ENCODE assay signal across 15 cellular contexts in the genomic region with DNA sequence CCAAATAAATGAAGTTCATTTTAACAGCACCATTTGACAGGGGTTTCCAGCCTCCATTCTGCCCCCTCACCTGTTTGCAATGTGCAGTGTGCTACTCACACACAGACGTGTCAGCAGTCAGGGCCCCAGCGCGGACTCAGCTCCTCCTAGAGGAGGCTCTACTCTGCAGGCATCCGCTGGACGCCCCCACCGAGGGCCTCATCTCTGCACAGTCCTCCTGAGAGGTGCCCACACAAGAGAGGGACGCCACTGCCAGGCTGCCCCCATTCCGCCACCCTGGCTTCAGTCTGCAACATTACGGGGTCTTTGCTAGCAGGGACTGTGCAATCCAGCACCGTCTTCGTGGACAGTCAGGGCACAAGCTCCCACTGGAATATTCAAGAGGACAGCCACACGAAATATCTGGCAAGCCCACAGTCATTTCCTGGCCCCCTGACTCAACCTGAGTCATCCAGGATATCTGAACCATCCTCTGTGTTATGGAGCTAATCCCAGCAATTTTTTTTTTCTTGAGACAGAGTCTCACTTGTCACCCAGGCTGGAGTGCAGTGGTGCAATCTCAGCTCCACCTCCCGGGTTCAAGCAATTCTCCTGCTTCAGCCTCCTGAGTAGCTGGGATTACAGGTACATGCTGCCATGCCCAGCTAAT.
DNase-seq lines count a peak whose midpoint lies in the region; ATAC-seq and TF ChIP-seq lines count a peak whose summit lies in the region.
"Had no signal": no experiment of that assay in that cellular context is flagged by ENCODE, and none has a peak within 500 bp of the region (broad histone marks: within the 10 kb centered on the region; RNA-seq: fewer than 3 reads in every experiment).

No MANE protein-coding gene starts in this region.

- no TSS peak for BruUV-seq in Panc1 (replicated peaks; lab: Mats Ljungman, UMichigan)

- H3K4me2 ChIP-seq in smooth muscle cell: peak overlapping the region; percentile 57

- H3K9ac ChIP-seq in smooth muscle cell (ENCODE audit: low read depth): no peak overlapping the region

- in situ Hi-C loops in GM13976 (cut with MboI; ENCODE audit: low sequenced_read_pairs, unreplicated experiment) (no loop called here), Panc1 (cut with HindIII; ENCODE audit: low pct_unique_long_range_greater_than_20kb, low sequenced_read_pairs) (no loop called here)

- no peak for TF ChIP-seq POLR2A in esophagus muscularis mucosa (IDR thresholded peaks at IDR 0.05; ENCODE audit: low read depth)

- peak; percentile 7 for DNase-seq in GM13976 (ENCODE audit: low spot score)
- DNase-seq in Panc1 (ENCODE audit: low read depth, low spot score): peak; percentile 10
- peak; percentile 90 for DNase-seq in esophagus muscularis mucosa (ENCODE audit: extremely low spot score)
- DNase-seq in smooth muscle cell (lab: John Stamatoyannopoulos, UW; ENCODE audit: unreplicated experiment): no peak
- DNase-seq in T-cell: no peak
- no peak for DNase-seq in RPMI8226
- DNase-seq: activated CD4-positive, CD25-positive, alpha-beta regulatory T cell treated with anti-CD3 and anti-CD28 coated beads, Interleukin-2, amount 50 U/mL, for 72 hours; activated T-cell treated with anti-CD3 and anti-CD28 coated beads, Interleukin-2, amount 50 U/mL, for 1 hour; effector CD4-positive, alpha-beta T cell; Karpas-422; left ventricle myocardium superior; natural killer cell; NCI-H2029 had no signal

- H3K27ac Mint-ChIP-seq in T-cell: no peak overlapping the region
- H3K27ac Mint-ChIP-seq: natural killer cell had no signal

- CTCF ChIA-PET in Panc1 (lab: Charles Lee) (no interaction called here), T-cell (lab: Charles Lee) (no interaction called here)

- intact Hi-C loops in Panc1 (cut with micrococcal nuclease; ENCODE audit: unreplicated experiment) (no loop called here), esophagus muscularis mucosa (cut with DNase I) (no loop called here)

- H3K79me2 ChIP-seq in smooth muscle cell (ENCODE audit: low read depth): no peaks in the 10 kb centered on the region

- no peaks in the 10 kb centered on the region; the same call in 1 of the 2 replicates for H3K9me3 ChIP-seq in Panc1 (ENCODE audit: control insufficient read depth, insufficient read depth, low read depth, low read length)
- H3K9me3 ChIP-seq in esophagus muscularis mucosa: no peaks in the 10 kb centered on the region
- H3K9me3 ChIP-seq in smooth muscle cell (replicated peaks; ENCODE audit: low read depth): no peaks in the 10 kb centered on the region

- H3K9me3 Mint-ChIP-seq in T-cell: peaks cover 0 to 2% (median under 1%) of the 10 kb centered on the region in 3 donors

- no peak for ATAC-seq in Panc1
- no peak for ATAC-seq in T-cell (replicated peaks in 1 of 4)
- no peak for ATAC-seq in GM18868 (IDR thresholded peaks at IDR 0.05; ENCODE audit: unreplicated experiment)
- ATAC-seq: left ventricle myocardium superior, sciatic nerve had no signal

- 82% methylated on average over 10 of the region's 13 CpGs for WGBS in esophagus muscularis mucosa
- 51% methylated on average over 13 of the region's 13 CpGs for WGBS in smooth muscle cell (ENCODE audit: low lambda C conversion rate)

- H3K4me1 Mint-ChIP-seq in T-cell: no peaks in the 10 kb centered on the region
- H3K4me1 Mint-ChIP-seq: natural killer cell had no signal

- H2AFZ ChIP-seq in smooth muscle cell (ENCODE audit: low read depth): no peak overlapping the region

- H3K36me3 Mint-ChIP-seq in T-cell: no peaks in the 10 kb centered on the region
- H3K36me3 Mint-ChIP-seq: natural killer cell had no signal

- H3K4me3 ChIP-seq in Panc1 (ENCODE audit: low read depth in 2 of 2, low read length in 2 of 2) (no peak overlapping the region), esophagus muscularis mucosa (no peak overlapping the region), smooth muscle cell (no peak overlapping the region)

- TF ChIP-seq CTCF in GM13976 (IDR thresholded peaks at IDR 0.05; ENCODE audit: borderline replicate concordance, control extremely low read depth, extremely low read depth, insufficient read depth, missing control alignments): no peak
- no peak for TF ChIP-seq CTCF in Panc1 (IDR thresholded peaks at IDR 0.05)
- TF ChIP-seq CTCF in esophagus muscularis mucosa (IDR thresholded peaks at IDR 0.05): no peak
- peak; percentile 3 for TF ChIP-seq CTCF in smooth muscle cell (IDR thresholded peaks at IDR 0.05; ENCODE audit: borderline replicate concordance, insufficient read depth, poor library complexity, severe bottlenecking)

- POLR2A ChIA-PET in Panc1 (lab: Charles Lee): no interaction called here
- POLR2A ChIA-PET in T-cell (lab: Charles Lee): no interaction called here

- H4K20me1 ChIP-seq in smooth muscle cell (ENCODE audit: low read depth): no peaks in the 10 kb centered on the region

- no peak overlapping the region for H3K4me3 Mint-ChIP-seq in T-cell
- H3K4me3 Mint-ChIP-seq: natural killer cell had no signal

- H3F3A ChIP-seq in smooth muscle cell (ENCODE audit: low read depth): no peaks in the 10 kb centered on the region

- H3K27me3 Mint-ChIP-seq in T-cell: no peaks in the 10 kb centered on the region

- no peak for TF ChIP-seq EP300 in esophagus muscularis mucosa (IDR thresholded peaks at IDR 0.05)

- H3K27me3 ChIP-seq in Panc1 (ENCODE audit: control insufficient read depth, insufficient read depth, low read length): no peaks in the 10 kb centered on the region
- H3K27me3 ChIP-seq in esophagus muscularis mucosa: no peaks in the 10 kb centered on the region
- no peaks in the 10 kb centered on the region for H3K27me3 ChIP-seq in smooth muscle cell (ENCODE audit: low read depth)

- H3K4me1 ChIP-seq in Panc1 (ENCODE audit: control insufficient read depth, insufficient read depth, low read length): no peaks in the 10 kb centered on the region
- H3K4me1 ChIP-seq in esophagus muscularis mucosa: no peaks in the 10 kb centered on the region
- H3K4me1 ChIP-seq in smooth muscle cell (ENCODE audit: low read depth): no peaks in the 10 kb centered on the region

- no peaks in the 10 kb centered on the region for H3K36me3 ChIP-seq in Panc1 (ENCODE audit: control insufficient read depth, insufficient read depth, low read length)
- H3K36me3 ChIP-seq in esophagus muscularis mucosa: no peaks in the 10 kb centered on the region
- no peaks in the 10 kb centered on the region for H3K36me3 ChIP-seq in smooth muscle cell (ENCODE audit: low read depth)

- H3K27ac ChIP-seq in Panc1 (ENCODE audit: low read length) (no peak overlapping the region), esophagus muscularis mucosa (replicated peaks in 1 of 4) (no peak overlapping the region), smooth muscle cell (ENCODE audit: low read depth) (peak overlapping the region; percentile 78)

Comparison
In these comparisons a context has a peak if more than half of its experiments do, and no peak if none do; other contexts are left out.
1. DNase-seq: peak in GM13976 (single experiment), Panc1 (single experiment) and esophagus muscularis mucosa (single experiment); none in smooth muscle cell (single experiment), T-cell (0 of 34) and RPMI8226 (single experiment).